In the genomic region with DNA sequence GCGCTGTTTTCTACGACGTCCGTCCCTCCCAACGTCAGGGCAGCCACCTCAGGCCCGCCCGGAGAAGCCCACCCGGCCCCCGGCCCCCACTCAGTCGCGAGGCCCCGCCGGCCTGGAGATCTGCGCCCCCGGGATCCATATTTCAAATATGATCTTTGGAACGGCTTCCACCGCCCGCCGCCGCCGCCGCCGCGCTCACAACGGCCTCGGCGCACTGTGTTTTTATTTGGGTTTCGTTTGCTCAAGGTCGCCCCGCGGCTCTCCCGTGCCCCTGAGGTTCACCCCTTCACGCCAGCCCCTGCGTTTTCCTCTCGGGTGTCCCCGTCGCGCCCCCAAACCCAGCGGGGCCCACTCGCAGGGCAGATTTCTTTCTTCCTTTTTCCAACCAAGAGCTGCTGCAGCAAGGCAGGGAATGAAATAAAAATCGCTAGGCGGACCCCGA, we compare ENCODE assay signal across 9 cellular contexts. TPM values are rescaled to one million over a fixed set of nuclear protein-coding genes. Genes with fewer than 3 reads are reported as not detected.
A peak's percentile ranks its signal among the peaks of the same experiment; 100 is the strongest.
DNase-seq lines count a peak whose midpoint lies in the region; ATAC-seq, FAIRE-seq and TF ChIP-seq lines count a peak whose summit lies in the region.
"Had no signal": no experiment of that assay in that cellular context is flagged by ENCODE, and none has a peak within 500 bp of the region (broad histone marks: within the 10 kb centered on the region; RNA-seq: fewer than 3 reads in every experiment).

No MANE protein-coding gene starts in this region.

- H3K27ac ChIP-seq in cardiac muscle cell (no peak overlapping the region), body of pancreas (peak overlapping the region in 3 of 4 donors; percentile 55 to 74 (median 61)), mucosa of rectum (ENCODE audit: low read depth in 2 of 2, low read length in 2 of 2) (peak overlapping the region in 1 of 2 donors; percentile 15), uterus (peak overlapping the region in 1 of 2 donors; percentile 37), Karpas-422 (ENCODE audit: low read length) (no peak overlapping the region)

- H3K27me3 ChIP-seq in cardiac muscle cell (peaks cover 51% of the 10 kb centered on the region), body of pancreas (peaks cover 0 to 34% of the 10 kb centered on the region in 2 donors), mucosa of rectum (ENCODE audit: control insufficient read depth in 2 of 2, insufficient read depth in 2 of 2, low read length in 2 of 2) (peaks cover 27 to 33% of the 10 kb centered on the region in 2 donors), uterus (peaks cover 25 to 45% of the 10 kb centered on the region in 2 donors), Karpas-422 (ENCODE audit: low read length) (no peaks in the 10 kb centered on the region)

- TF ChIP-seq CTCF in cardiac muscle cell (IDR thresholded peaks at IDR 0.05; ENCODE audit: low read depth, low read length) (no peak), body of pancreas (IDR thresholded peaks at IDR 0.05) (no peak), uterus (IDR thresholded peaks at IDR 0.05) (no peak)

- H3K36me3 ChIP-seq in cardiac muscle cell = no peaks in the 10 kb centered on the region
- no peaks in the 10 kb centered on the region for H3K36me3 ChIP-seq in body of pancreas (replicated peaks in 1 of 2; ENCODE audit: insufficient read depth in 1 of 2, low read depth in 2 of 2)
- no peaks in the 10 kb centered on the region for H3K36me3 ChIP-seq in mucosa of rectum (ENCODE audit: control insufficient read depth in 2 of 2, insufficient read depth in 2 of 2, low read length in 2 of 2)
- no peaks in the 10 kb centered on the region for H3K36me3 ChIP-seq in uterus
- H3K36me3 ChIP-seq in Karpas-422 (ENCODE audit: insufficient read depth, low read length) = no peaks in the 10 kb centered on the region

- H3K9me3 ChIP-seq in cardiac muscle cell (ENCODE audit: low read depth) = no peaks in the 10 kb centered on the region
- H3K9me3 ChIP-seq in body of pancreas = no peaks in the 10 kb centered on the region
- H3K9me3 ChIP-seq in mucosa of rectum (ENCODE audit: control insufficient read depth in 2 of 2, low read length in 2 of 2) = peaks cover 0 to 3% of the 10 kb centered on the region in 2 donors
- no peaks in the 10 kb centered on the region for H3K9me3 ChIP-seq in uterus
- H3K9me3 ChIP-seq in Karpas-422 (ENCODE audit: low read length) = no peaks in the 10 kb centered on the region

- no peak for DNase-seq in cardiac muscle cell (ENCODE audit: low read depth in 1 of 2, low spot score in 1 of 2)
- no peak for DNase-seq in left cardiac atrium
- DNase-seq in body of pancreas = peak in 3 of 4 donors; percentile 20 to 40 (median 33)
- DNase-seq in uterus = no peak
- DNase-seq in NCI-H2171 treated with DMSO at 0.1 percent for 48 hours (lab: John Stamatoyannopoulos, UW) = no peak
- no peak for DNase-seq in GM19239 (ENCODE audit: insufficient read length, low spot score)
- no peak for DNase-seq in Karpas-422
- DNase-seq: NCI-H1417 treated with DMSO at 0.1 percent for 48 hours had no signal

- H3K9ac ChIP-seq in mucosa of rectum (ENCODE audit: low read depth in 1 of 2, low read length in 2 of 2) = peak overlapping the region in 1 of 2 donors; percentile 73
- H3K9ac ChIP-seq in Karpas-422 (ENCODE audit: low read length) = no peak overlapping the region

- no peak overlapping the region for H2AFZ ChIP-seq in Karpas-422 (ENCODE audit: low read length)

- intact Hi-C loops in left cardiac atrium (cut with DNase I) = loop anchor here in 1 of 2 donors (5.0 kb wide), 1 partner anchor 46 kb away; the partner anchor contains the start of gene CBX8
- intact Hi-C loops in body of pancreas (cut with DNase I) = loop anchor here (10.0 kb wide), 1 partner anchor 49 kb away; the partner anchor contains the start of gene CBX8
- intact Hi-C loops in uterus (cut with DNase I; ENCODE audit: low total_unique reads) = loop anchor here (5.0 to 10.0 kb wide), 2 partner anchors 51 to 131 kb away; no protein-coding TSS in a partner anchor

- H3K9me2 ChIP-seq in Karpas-422 (replicated peaks; ENCODE audit: insufficient read depth, low read length) = no peaks in the 10 kb centered on the region

- no peak overlapping the region for H3K4me2 ChIP-seq in Karpas-422 (ENCODE audit: low read depth, low read length, poor library complexity, severe bottlenecking)

- ATAC-seq in left cardiac atrium = no peak
- ATAC-seq in body of pancreas = no peak

- FAIRE-seq in GM19239 (lab: Jason Lieb, UNC) = no peak

- no peaks in the 10 kb centered on the region for H4K20me1 ChIP-seq in Karpas-422 (ENCODE audit: insufficient read depth, low read depth, low read length)

- H3K4me1 ChIP-seq in cardiac muscle cell (ENCODE audit: low read depth) (peaks cover 10% of the 10 kb centered on the region), body of pancreas (peaks cover 60% of the 10 kb centered on the region), mucosa of rectum (ENCODE audit: control insufficient read depth in 2 of 2, insufficient read depth in 2 of 2, low read length in 2 of 2) (peaks cover 25 to 32% of the 10 kb centered on the region in 2 donors), uterus (peaks cover 0 to 31% of the 10 kb centered on the region in 2 donors), Karpas-422 (ENCODE audit: low read length) (no peaks in the 10 kb centered on the region)

- H3K4me3 ChIP-seq in cardiac muscle cell (peak overlapping the region; percentile 34), body of pancreas (peak overlapping the region; percentile 3 to 33), mucosa of rectum (ENCODE audit: low read length in 2 of 2) (peak overlapping the region; percentile 56 to 61), uterus (peak overlapping the region; percentile 41 to 53), Karpas-422 (ENCODE audit: low read length) (no peak overlapping the region)

- WGBS in body of pancreas, 2 donors = 2 to 5% methylated on average over 14 to 43 of the region's 43 CpGs

- H3K79me2 ChIP-seq in Karpas-422 (ENCODE audit: low read length) = peaks cover under 1% of the 10 kb centered on the region; the same call in 1 of the 2 replicates

- TF ChIP-seq POLR2A in body of pancreas (IDR thresholded peaks at IDR 0.05) (no peak), uterus (IDR thresholded peaks at IDR 0.05) (no peak)

RNA-seq across cellular contexts. Expression of gene CBX4, which starts 4.3 kb away (rescaled TPM):
- total RNA-seq in cardiac muscle cell (78.2 and 91.6 TPM in 2 replicates), left cardiac atrium (10 to 100 TPM; 17.9 to 24.2 TPM), body of pancreas (10 to 100 TPM; 15.6 to 17.8 TPM), uterus (1 to 10 TPM in 2 of 4 donors, under 1 TPM in 2; 0.26 to 8.4 (median 3.5) TPM)
- 43.6 and 51.9 TPM in 2 replicates for polyA plus RNA-seq in cardiac muscle cell
- 33.3 and 86.5 TPM in 2 replicates for total RNA-seq in Karpas-422 (2014; rRNA removed; shearing (Covaris generic); ENCODE audit: low replicate concordance)

RNA-seq across cellular contexts. Expression of gene CBX8, which starts 46.6 kb away (rescaled TPM):
- total RNA-seq in cardiac muscle cell = 16.7 and 20.3 TPM in 2 replicates
- 8.2 and 13.8 TPM in 2 replicates for polyA plus RNA-seq in cardiac muscle cell
- 1 to 10 TPM; 4.1 to 5.9 TPM for total RNA-seq in left cardiac atrium
- total RNA-seq in body of pancreas = 1 to 10 TPM; 1.6 to 1.8 TPM
- 10 to 100 TPM in 1 of 4 donors, 1 to 10 TPM in 2, not detected in 1; 1.8 to 10.7 (median 2.6) TPM for total RNA-seq in uterus
- 8.0 and 26.4 TPM in 2 replicates for total RNA-seq in Karpas-422 (2014; rRNA removed; shearing (Covaris generic); ENCODE audit: low replicate concordance)

Comparison
In these comparisons a context has a peak if more than half of its experiments do, and no peak if none do; other contexts are left out.
1. DNase-seq: peak in body of pancreas (3 of 4); none in cardiac muscle cell (0 of 2), left cardiac atrium (single experiment), uterus (0 of 2), NCI-H2171 treated with DMSO at 0.1 percent for 48 hours (single experiment), GM19239 (single experiment) and Karpas-422 (single experiment).
2. H3K27ac ChIP-seq: peak in body of pancreas (3 of 4); none in cardiac muscle cell (single experiment) and Karpas-422 (single experiment).